Comparison of ENCODE assay signal across 1 cellular context in the genomic region with DNA sequence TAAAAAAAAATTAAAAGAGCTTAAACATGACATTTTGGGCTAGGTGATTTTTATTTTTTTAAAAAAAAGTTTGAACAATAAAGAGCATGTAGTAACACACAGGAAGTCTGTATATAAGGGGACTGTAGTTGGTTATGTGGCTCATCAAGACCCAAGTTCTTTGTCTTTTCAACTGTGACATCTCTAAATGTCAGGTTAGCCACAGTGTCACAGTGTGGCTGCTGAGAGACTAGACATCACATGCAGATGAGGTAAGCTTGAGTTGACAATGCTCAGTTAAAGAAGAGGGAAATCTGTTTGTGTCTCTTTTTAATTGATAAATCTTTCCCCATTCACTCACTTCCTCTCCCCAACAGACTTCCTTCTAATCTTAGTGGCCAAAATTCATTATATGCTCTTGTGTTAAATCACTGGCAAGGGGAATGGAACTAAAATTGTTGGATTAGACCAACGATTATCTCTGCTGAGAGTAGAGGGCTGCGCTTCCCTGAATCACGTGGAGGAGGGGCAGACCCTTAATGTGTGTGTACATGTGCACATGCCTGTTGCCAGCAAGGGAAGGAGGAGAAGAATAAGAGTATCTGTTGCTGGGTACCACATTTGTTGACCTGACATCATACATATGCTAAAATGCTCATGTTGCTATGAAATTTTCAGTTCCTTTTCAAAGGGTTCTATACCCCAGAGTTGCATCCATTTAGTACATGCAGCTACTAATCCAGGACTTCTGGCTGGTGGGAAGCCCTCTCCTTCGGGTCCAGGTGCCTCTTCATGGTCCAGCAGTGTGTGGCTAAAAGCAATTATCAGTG.
TF ChIP-seq lines count a peak whose summit lies in the region.

No MANE protein-coding gene starts in this region.

TF ChIP-seq in GM12878, 131 proteins besides CTCF, POLR2A, EP300 and RAD21 (continued from another document):
- TF ChIP-seq ZNF687 (IDR thresholded peaks at IDR 0.05): 0 out of 2 replicates have a peak, but pooled peaks have one; percentile 19
- peak; percentile 87 for TF ChIP-seq SMARCA5 (IDR thresholded peaks at IDR 0.05)
- TF ChIP-seq, protein P1, sequence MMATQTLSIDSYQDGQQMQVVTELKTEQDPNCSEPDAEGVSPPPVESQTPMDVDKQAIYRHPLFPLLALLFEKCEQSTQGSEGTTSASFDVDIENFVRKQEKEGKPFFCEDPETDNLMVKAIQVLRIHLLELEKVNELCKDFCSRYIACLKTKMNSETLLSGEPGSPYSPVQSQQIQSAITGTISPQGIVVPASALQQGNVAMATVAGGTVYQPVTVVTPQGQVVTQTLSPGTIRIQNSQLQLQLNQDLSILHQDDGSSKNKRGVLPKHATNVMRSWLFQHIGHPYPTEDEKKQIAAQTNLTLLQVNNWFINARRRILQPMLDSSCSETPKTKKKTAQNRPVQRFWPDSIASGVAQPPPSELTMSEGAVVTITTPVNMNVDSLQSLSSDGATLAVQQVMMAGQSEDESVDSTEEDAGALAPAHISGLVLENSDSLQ (IDR thresholded peaks at IDR 0.05): peak; percentile 29; the same call in 1 of the 2 replicates
- peak in 1 of 2 experiments; percentile 67; a peak in 2 of 4 replicates for TF ChIP-seq BHLHE40 (IDR thresholded peaks at IDR 0.05; ENCODE audit: borderline replicate concordance in 1 of 2, low read depth in 2 of 2, low read length in 1 of 2)
- TF ChIP-seq SKIL (IDR thresholded peaks at IDR 0.05; ENCODE audit: low read depth, poor library complexity, severe bottlenecking): peak; percentile 69
- TF ChIP-seq RUNX3 (IDR thresholded peaks at IDR 0.05; ENCODE audit: low read length): peak; percentile 47; the same call in 1 of the 2 replicates
- TF ChIP-seq, protein P2, sequence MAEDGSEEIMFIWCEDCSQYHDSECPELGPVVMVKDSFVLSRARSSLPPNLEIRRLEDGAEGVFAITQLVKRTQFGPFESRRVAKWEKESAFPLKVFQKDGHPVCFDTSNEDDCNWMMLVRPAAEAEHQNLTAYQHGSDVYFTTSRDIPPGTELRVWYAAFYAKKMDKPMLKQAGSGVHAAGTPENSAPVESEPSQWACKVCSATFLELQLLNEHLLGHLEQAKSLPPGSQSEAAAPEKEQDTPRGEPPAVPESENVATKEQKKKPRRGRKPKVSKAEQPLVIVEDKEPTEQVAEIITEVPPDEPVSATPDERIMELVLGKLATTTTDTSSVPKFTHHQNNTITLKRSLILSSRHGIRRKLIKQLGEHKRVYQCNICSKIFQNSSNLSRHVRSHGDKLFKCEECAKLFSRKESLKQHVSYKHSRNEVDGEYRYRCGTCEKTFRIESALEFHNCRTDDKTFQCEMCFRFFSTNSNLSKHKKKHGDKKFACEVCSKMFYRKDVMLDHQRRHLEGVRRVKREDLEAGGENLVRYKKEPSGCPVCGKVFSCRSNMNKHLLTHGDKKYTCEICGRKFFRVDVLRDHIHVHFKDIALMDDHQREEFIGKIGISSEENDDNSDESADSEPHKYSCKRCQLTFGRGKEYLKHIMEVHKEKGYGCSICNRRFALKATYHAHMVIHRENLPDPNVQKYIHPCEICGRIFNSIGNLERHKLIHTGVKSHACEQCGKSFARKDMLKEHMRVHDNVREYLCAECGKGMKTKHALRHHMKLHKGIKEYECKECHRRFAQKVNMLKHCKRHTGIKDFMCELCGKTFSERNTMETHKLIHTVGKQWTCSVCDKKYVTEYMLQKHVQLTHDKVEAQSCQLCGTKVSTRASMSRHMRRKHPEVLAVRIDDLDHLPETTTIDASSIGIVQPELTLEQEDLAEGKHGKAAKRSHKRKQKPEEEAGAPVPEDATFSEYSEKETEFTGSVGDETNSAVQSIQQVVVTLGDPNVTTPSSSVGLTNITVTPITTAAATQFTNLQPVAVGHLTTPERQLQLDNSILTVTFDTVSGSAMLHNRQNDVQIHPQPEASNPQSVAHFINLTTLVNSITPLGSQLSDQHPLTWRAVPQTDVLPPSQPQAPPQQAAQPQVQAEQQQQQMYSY (CRISPR knock-in tag; IDR thresholded peaks at IDR 0.05): no peak
- peak; percentile 39; the same call in 1 of the 2 replicates for TF ChIP-seq ZNF384 (IDR thresholded peaks at IDR 0.05; ENCODE audit: borderline replicate concordance, low read depth, low read length)
